In the genomic region with DNA sequence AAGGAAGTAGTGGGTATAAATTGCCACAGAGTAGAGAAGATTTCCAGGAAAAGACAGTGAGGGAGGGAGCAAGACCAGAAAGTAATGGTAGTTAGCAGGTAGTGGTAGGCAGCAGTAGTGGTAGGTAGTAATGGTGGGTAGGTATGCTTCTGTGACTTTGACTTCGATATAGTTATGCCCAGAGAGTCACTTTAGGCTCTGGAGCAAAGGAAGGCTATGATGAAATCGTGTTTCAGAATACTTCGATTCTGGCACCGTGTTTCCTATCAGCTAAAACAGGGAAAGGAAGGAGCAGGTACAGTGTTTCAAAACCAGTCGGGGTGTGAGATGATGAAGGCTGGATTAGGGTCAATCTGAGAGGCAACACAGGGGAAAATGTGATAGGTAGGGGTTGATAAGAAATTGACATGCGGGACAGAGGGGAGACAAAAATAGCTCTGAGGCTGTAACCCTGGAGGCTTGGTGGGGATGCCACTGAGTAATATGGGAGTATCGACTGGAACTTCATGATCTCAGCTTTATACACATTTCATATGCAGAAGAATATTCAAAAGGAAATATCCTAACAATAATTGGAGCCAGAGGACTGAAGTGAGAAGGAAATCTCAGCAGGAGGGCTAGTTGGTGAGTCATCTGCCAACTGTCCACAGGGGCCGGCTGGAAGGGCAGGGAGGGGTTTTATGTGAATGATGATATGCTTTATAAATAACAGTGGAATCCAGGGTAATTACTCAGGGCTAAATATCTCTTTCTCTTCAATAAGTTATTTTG, we compare ENCODE assay signal across 12 cellular contexts. TPM values are rescaled to one million over a fixed set of nuclear protein-coding genes. Genes with fewer than 3 reads are reported as not detected.
DNase-seq lines count a peak whose midpoint lies in the region; ATAC-seq and TF ChIP-seq lines count a peak whose summit lies in the region.
"Had no signal": no experiment of that assay in that cellular context is flagged by ENCODE, and none has a peak within 500 bp of the region (broad histone marks: within the 10 kb centered on the region; RNA-seq: fewer than 3 reads in every experiment).

No MANE protein-coding gene starts in this region.

- no peak overlapping the region for H3K4me3 ChIP-seq in neural progenitor cell

- TF ChIP-seq CTCF in neural progenitor cell (IDR thresholded peaks at IDR 0.05): no peak

- no peaks in the 10 kb centered on the region for H3F3A ChIP-seq in neural progenitor cell (ENCODE audit: low read depth)

- H3K27me3 Mint-ChIP-seq in neural progenitor cell (ENCODE audit: insufficient read depth, low read depth): peaks cover 2% of the 10 kb centered on the region

- H3K4me1 ChIP-seq in neural progenitor cell: no peaks in the 10 kb centered on the region

- peaks cover 34% of the 10 kb centered on the region for H3K4me1 Mint-ChIP-seq in neural progenitor cell
- H3K4me1 Mint-ChIP-seq: activated CD4-positive, alpha-beta T cell treated with anti-CD3 and anti-CD28 coated beads for 36 hours had no signal

- H3K27ac Mint-ChIP-seq in neural progenitor cell: peak overlapping the region; percentile 0
- H3K27ac Mint-ChIP-seq: activated CD4-positive, alpha-beta T cell treated with anti-CD3 and anti-CD28 coated beads for 36 hours had no signal

- peak; percentile 97 for DNase-seq in EH (ENCODE audit: low read depth)
- peak; percentile 40 for DNase-seq in NCI-H460 (ENCODE audit: extremely low read depth, low read depth)
- DNase-seq in dedifferentiated amniotic fluid mesenchymal stem cell (ENCODE audit: extremely low spot score): peak; percentile 93
- no peak for DNase-seq in neural progenitor cell (ENCODE audit: low spot score)
- DNase-seq in OCI-M1 (lab: John Stamatoyannopoulos, UW): no peak
- DNase-seq in activated CD4-positive, alpha-beta T cell treated with anti-CD3 and anti-CD28 coated beads for 4 hours: no peak
- DNase-seq: activated CD4-positive, alpha-beta T cell treated with anti-CD3 and anti-CD28 coated beads for 36 hours; erythroblast; posterior cingulate gyrus; stimulated activated naive CD4-positive, alpha-beta T cell treated with Interleukin-2 at 50 U/mL for 16 hours had no signal

- H3K9me3 ChIP-seq in neural progenitor cell (ENCODE audit: low read depth): no peaks in the 10 kb centered on the region

- no peaks in the 10 kb centered on the region for H4K20me1 ChIP-seq in neural progenitor cell (ENCODE audit: low read depth)

- H3K4me3 Mint-ChIP-seq in neural progenitor cell: no peak overlapping the region
- H3K4me3 Mint-ChIP-seq: activated CD4-positive, alpha-beta T cell treated with anti-CD3 and anti-CD28 coated beads for 36 hours had no signal

- no peak for ATAC-seq in GM18520 (IDR thresholded peaks at IDR 0.05; ENCODE audit: unreplicated experiment)
- no peak for ATAC-seq in GM21717 (IDR thresholded peaks at IDR 0.05; ENCODE audit: unreplicated experiment)
- ATAC-seq: activated CD4-positive, alpha-beta T cell treated with anti-CD3 and anti-CD28 coated beads for 36 hours had no signal

- no peaks in the 10 kb centered on the region for H3K27me3 ChIP-seq in neural progenitor cell

- peaks cover 7% of the 10 kb centered on the region for H3K9me3 Mint-ChIP-seq in neural progenitor cell

- no peak overlapping the region for H3K9ac ChIP-seq in neural progenitor cell

- no peak overlapping the region for H3K4me2 ChIP-seq in neural progenitor cell

- H3K36me3 ChIP-seq in neural progenitor cell: no peaks in the 10 kb centered on the region

- H3K79me2 ChIP-seq in neural progenitor cell (ENCODE audit: low read depth): no peaks in the 10 kb centered on the region

- no peak overlapping the region for H3K27ac ChIP-seq in neural progenitor cell

- H3K36me3 Mint-ChIP-seq in neural progenitor cell: no peaks in the 10 kb centered on the region

- no peak overlapping the region for H2AFZ ChIP-seq in neural progenitor cell (replicated peaks)

RNA-seq across cellular contexts. Expression of a gene that starts 25.2 kb away (rescaled TPM):
- 2.4 and 2.9 TPM in 2 replicates for total RNA-seq in NCI-H460 (2014; rRNA removed; shearing (Covaris generic))
- 7.3 and 8.9 TPM in 2 replicates for polyA plus RNA-seq in NCI-H460 (2014; cell fraction: nucleus; rRNA removed)
- total RNA-seq in neural progenitor cell (ENCODE audit: low replicate concordance): 15.7 and 19.0 TPM in 2 replicates

Comparison
In these comparisons a context has a peak if more than half of its experiments do, and no peak if none do; other contexts are left out.
1. DNase-seq: peak in EH (single experiment), NCI-H460 (single experiment) and dedifferentiated amniotic fluid mesenchymal stem cell (single experiment); none in neural progenitor cell (single experiment), OCI-M1 (single experiment) and activated CD4-positive, alpha-beta T cell treated with anti-CD3 and anti-CD28 coated beads for 4 hours (0 of 2).